Comparison of ENCODE assay signal across 24 cellular contexts in the genomic region with DNA sequence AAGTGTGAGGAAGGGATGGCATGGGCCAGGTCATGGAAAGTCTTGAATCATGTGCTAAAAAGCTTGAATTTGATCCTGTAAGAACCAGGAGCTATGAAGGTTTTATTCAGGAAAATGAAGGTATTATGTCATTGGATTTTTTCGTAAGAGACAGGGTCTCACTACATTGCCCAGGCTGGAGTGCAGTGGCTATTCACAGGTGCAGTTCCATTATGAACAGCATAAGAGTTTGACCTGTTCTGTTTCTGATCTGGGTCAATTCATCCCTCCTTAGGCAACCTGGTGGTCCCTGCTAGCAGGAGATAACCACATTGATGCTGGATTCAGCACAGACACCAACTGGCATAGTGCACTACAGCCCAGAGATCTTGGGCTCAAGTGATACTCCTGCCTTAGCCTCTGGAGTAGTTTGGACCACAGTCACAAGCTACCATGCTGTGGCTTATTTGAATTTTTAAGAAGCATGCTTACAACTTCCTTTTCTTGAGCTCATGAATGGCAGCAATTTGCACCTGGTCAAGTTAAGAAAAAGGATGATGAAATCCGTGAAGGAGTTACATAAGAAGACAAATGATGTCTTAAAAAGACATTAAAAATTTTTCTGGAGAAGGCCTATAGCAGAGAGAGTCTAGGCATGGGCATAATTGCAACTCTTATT.
A peak's percentile ranks its signal among the peaks of the same experiment; 100 is the strongest.
DNase-seq lines count a peak whose midpoint lies in the region; ATAC-seq and TF ChIP-seq lines count a peak whose summit lies in the region.
"Had no signal": no experiment of that assay in that cellular context is flagged by ENCODE, and none has a peak within 500 bp of the region (broad histone marks: within the 10 kb centered on the region; RNA-seq: fewer than 3 reads in every experiment).

No MANE protein-coding gene starts in this region.

- CTCF ChIA-PET in WTC11 (lab: Charles Lee), result interaction anchor here (1.4 kb wide), 1 partner anchor 130 kb away, joined by 6 read pairs; no protein-coding TSS in a partner anchor
- CTCF ChIA-PET in HEK293T (lab: Yijun Ruan, JAX), result no interaction called here

- no peak overlapping the region for H2AFZ ChIP-seq in GM23338

- no peaks in the 10 kb centered on the region for H4K20me1 ChIP-seq in GM23338 (replicated peaks; ENCODE audit: insufficient read depth)

- no peaks in the 10 kb centered on the region for H3F3A ChIP-seq in GM23338 (replicated peaks; ENCODE audit: low read depth)

- TF ChIP-seq POLR2A in NB4 (IDR thresholded peaks at IDR 0.05; ENCODE audit: extremely low read depth, insufficient read length), result no peak

- H3K36me3 ChIP-seq in GM23338 (ENCODE audit: insufficient read depth) (no peaks in the 10 kb centered on the region), iPS DF 6.9 (ENCODE audit: control insufficient read depth, insufficient read depth, low read length) (no peaks in the 10 kb centered on the region)
- H3K36me3 ChIP-seq: MG63 had no signal

- no peak overlapping the region for H3K4me2 ChIP-seq in GM23338
- H3K4me2 ChIP-seq: A549 had no signal

- peaks cover 13% of the 10 kb centered on the region for H3K9me2 ChIP-seq in GM23338 (ENCODE audit: insufficient read depth)

- peak; percentile 26; the same call in 2 of the 3 replicates for ATAC-seq in GM23338
- no peak for ATAC-seq in WTC11
- ATAC-seq in left ventricle myocardium superior, result no peak
- ATAC-seq in GM18861 (IDR thresholded peaks at IDR 0.05; ENCODE audit: unreplicated experiment), result no peak
- ATAC-seq in GM19397 (IDR thresholded peaks at IDR 0.05; ENCODE audit: unreplicated experiment), result no peak
- ATAC-seq: A549, T-helper 17 cell had no signal

- H3K4me1 ChIP-seq in GM23338 (ENCODE audit: insufficient read depth), result peaks cover 33% of the 10 kb centered on the region; the same call in 1 of the 2 replicates
- 0 out of 2 replicates have a peak, but pooled peaks cover 1% of the 10 kb centered on the region for H3K4me1 ChIP-seq in iPS DF 6.9 (ENCODE audit: control insufficient read depth, insufficient read depth, low read length)
- H3K4me1 ChIP-seq: A549 had no signal

- DNase-seq in GM23338 (ENCODE audit: low spot score), result peak; percentile 47
- peak; percentile 1 for DNase-seq in NB4 (ENCODE audit: low read depth)
- no peak for DNase-seq in WTC11 (ENCODE audit: low spot score)
- peak; percentile 7 for DNase-seq in iPS DF 6.9 (ENCODE audit: low read depth, low spot score)
- no peak for DNase-seq in left ventricle myocardium superior
- no peak for DNase-seq in HEK293T (ENCODE audit: extremely low spot score)
- DNase-seq: DMS79 treated with DMSO at 0.1 percent for 48 hours; H7; MG63; NCI-H1092; NCI-H1436; NCI-H187 treated with DMSO at 0.1 percent for 48 hours; NCI-H226; NCI-H510A treated with DMSO at 0.1 percent for 48 hours; NCI-H748 treated with DMSO at 0.1 percent for 48 hours; NK-92 treated with Interleukin-12 subunit alpha and Interleukin-12 subunit beta, amount 100 ng/mL, for 24 hours; Right ventricle myocardium superior; SW 1271; T-helper 17 cell had no signal

- intact Hi-C loops in left ventricle myocardium superior (cut with micrococcal nuclease), result no loop called here

- H3K36me3 Mint-ChIP-seq in GM23338 (ENCODE audit: low read depth) (no peaks in the 10 kb centered on the region), WTC11 (no peaks in the 10 kb centered on the region)
- H3K36me3 Mint-ChIP-seq: CD14-positive monocyte had no signal

- H3K27ac ChIP-seq in GM23338 (ENCODE audit: low read depth) (peak overlapping the region; percentile 17), iPS DF 6.9 (ENCODE audit: low read length) (no peak overlapping the region)
- H3K27ac ChIP-seq: A549 had no signal

- H3K4me1 Mint-ChIP-seq in GM23338 (peaks cover 34% of the 10 kb centered on the region), WTC11 (peaks cover 28% of the 10 kb centered on the region)
- H3K4me1 Mint-ChIP-seq: B cell, CD14-positive monocyte, T-helper 17 cell had no signal

- TF ChIP-seq CTCF in GM23338 (conservative IDR thresholded peaks at IDR 0.05; ENCODE audit: low read depth in 2 of 2) (no peak), NB4 (IDR thresholded peaks at IDR 0.05; ENCODE audit: low read depth, low read length) (no peak), WTC11 (IDR thresholded peaks at IDR 0.05) (no peak)

- H3K4me3 Mint-ChIP-seq in GM23338 (no peak overlapping the region), WTC11 (no peak overlapping the region)
- H3K4me3 Mint-ChIP-seq: B cell, CD14-positive monocyte, T-helper 17 cell had no signal

- H3K27me3 Mint-ChIP-seq in GM23338 (ENCODE audit: insufficient read depth, low read depth, poor library complexity) (peaks cover 4% of the 10 kb centered on the region), WTC11 (ENCODE audit: low read depth) (no peaks in the 10 kb centered on the region)
- H3K27me3 Mint-ChIP-seq: B cell, T-helper 17 cell had no signal

- POLR2A ChIA-PET in WTC11 (lab: Charles Lee) (no interaction called here), HEK293T (lab: Yijun Ruan, JAX) (no interaction called here)

- H3K9me3 Mint-ChIP-seq in GM23338 (no peaks in the 10 kb centered on the region), WTC11 (no peaks in the 10 kb centered on the region)

- no CpG with 5 or more reads among the region's 2 CpGs for WGBS in iPS DF 6.9 (ENCODE audit: insufficient coverage, insufficient read length)

- no peaks in the 10 kb centered on the region for H3K9me3 ChIP-seq in iPS DF 6.9 (ENCODE audit: control insufficient read depth, insufficient read depth, low read length)
- H3K9me3 ChIP-seq: A549, MG63 had no signal

- H3K4me3 ChIP-seq in GM23338 (no peak overlapping the region), NB4 (ENCODE audit: low read depth, low read length) (no peak overlapping the region), iPS DF 6.9 (ENCODE audit: low read length) (no peak overlapping the region)
- H3K4me3 ChIP-seq: A549, MG63 had no signal

- peak overlapping the region; percentile 95 for H3K27ac Mint-ChIP-seq in GM23338
- H3K27ac Mint-ChIP-seq in WTC11, result no peak overlapping the region
- H3K27ac Mint-ChIP-seq: B cell, CD14-positive monocyte, T-helper 17 cell had no signal

- H3K27me3 ChIP-seq in GM23338 (ENCODE audit: insufficient read depth) (no peaks in the 10 kb centered on the region), iPS DF 6.9 (ENCODE audit: control insufficient read depth, insufficient read depth, low read length) (no peaks in the 10 kb centered on the region)
- H3K27me3 ChIP-seq: MG63 had no signal

- no peaks in the 10 kb centered on the region for H3K79me2 ChIP-seq in GM23338 (replicated peaks; ENCODE audit: insufficient read depth)

TF ChIP-seq in GM23338, 12 proteins besides CTCF, POLR2A, EP300 and RAD21:
- TF ChIP-seq NANOG (IDR thresholded peaks at IDR 0.05; ENCODE audit: borderline replicate concordance) (no peak), POLR2AphosphoS5 (IDR thresholded peaks at IDR 0.05; ENCODE audit: low read depth) (0 out of 2 replicates have a peak, but pooled peaks have one; percentile 36)

TF ChIP-seq in WTC11, 78 proteins besides CTCF, POLR2A, EP300 and RAD21:
- peak; percentile 98 for TF ChIP-seq ZNF121 (CRISPR knock-in tag; IDR thresholded peaks at IDR 0.05)
- TF ChIP-seq ZSCAN18 (CRISPR knock-in tag; IDR thresholded peaks at IDR 0.05), result no peak
- no peak for TF ChIP-seq SOX15 (CRISPR knock-in tag; IDR thresholded peaks at IDR 0.05)

TF ChIP-seq in HEK293T, 16 proteins besides CTCF, POLR2A, EP300 and RAD21:
- no peak for TF ChIP-seq L3MBTL2 (conservative IDR thresholded peaks at IDR 0.05)
- no peak for TF ChIP-seq ARNT (IDR thresholded peaks at IDR 0.05)
- no peak for TF ChIP-seq FOXM1 (IDR thresholded peaks at IDR 0.05; ENCODE audit: borderline replicate concordance)
- TF ChIP-seq NFRKB (IDR thresholded peaks at IDR 0.05), result no peak
- no peak for TF ChIP-seq SP1 (IDR thresholded peaks at IDR 0.05)
- TF ChIP-seq ZNF384 (IDR thresholded peaks at IDR 0.05), result no peak
- no peak for TF ChIP-seq BHLHE40 (IDR thresholded peaks at IDR 0.05; ENCODE audit: borderline replicate concordance)
- no peak for TF ChIP-seq TARDBP (IDR thresholded peaks at IDR 0.05)
- no peak for TF ChIP-seq CTBP1 (IDR thresholded peaks at IDR 0.05; ENCODE audit: borderline replicate concordance)
- TF ChIP-seq SUZ12 (IDR thresholded peaks at IDR 0.05), result no peak
TF ChIP-seq in HEK293T: peak in this region for 0.

Comparison
In these comparisons a context has a peak if more than half of its experiments do, and no peak if none do; other contexts are left out.
1. DNase-seq: peak in GM23338 (single experiment), NB4 (single experiment) and iPS DF 6.9 (single experiment); none in WTC11 (single experiment), left ventricle myocardium superior (single experiment) and HEK293T (single experiment).